10 cellular contexts compared by ENCODE assay signal in the genomic region with DNA sequence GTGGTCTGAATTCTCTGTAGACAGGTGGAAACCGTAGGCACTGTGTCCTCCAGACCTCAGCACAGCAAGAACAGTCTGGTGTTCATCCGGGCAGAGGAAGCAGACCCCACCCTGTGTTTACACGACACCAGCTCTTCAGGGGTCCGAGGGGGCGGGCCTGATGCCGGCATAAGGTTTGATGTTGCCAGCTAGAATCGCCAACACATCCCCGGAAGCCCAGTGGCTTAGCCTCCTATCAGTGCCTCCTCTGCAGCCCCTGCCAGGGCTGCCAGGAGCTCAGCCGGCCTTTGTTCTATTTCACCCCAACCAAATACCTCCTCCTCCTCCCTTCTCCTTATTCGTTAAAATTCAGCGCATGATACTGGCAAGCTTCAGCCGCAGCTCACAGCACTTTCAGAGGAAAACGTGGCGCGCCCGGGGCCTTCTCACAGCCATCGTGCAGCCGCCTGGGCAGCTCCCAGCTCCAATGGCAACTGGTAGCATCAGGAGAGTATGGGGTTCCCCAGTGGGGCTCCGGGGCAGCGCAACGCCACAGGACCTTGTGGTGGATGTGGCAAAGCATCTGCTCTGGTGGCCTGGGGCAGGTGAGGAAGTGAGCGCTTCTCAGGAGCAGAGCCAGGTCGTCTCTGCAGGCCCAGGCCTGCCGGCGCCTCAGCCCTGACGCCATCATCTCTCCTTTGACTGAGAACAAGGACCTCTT.
DNase-seq lines count a peak whose midpoint lies in the region; ATAC-seq and TF ChIP-seq lines count a peak whose summit lies in the region.
"Had no signal": no experiment of that assay in that cellular context is flagged by ENCODE, and none has a peak within 500 bp of the region (broad histone marks: within the 10 kb centered on the region; RNA-seq: fewer than 3 reads in every experiment).

No MANE protein-coding gene starts in this region.

- no peaks in the 10 kb centered on the region for H3K27me3 Mint-ChIP-seq in MCF 10A (ENCODE audit: insufficient read depth, unreplicated experiment)
- H3K27me3 Mint-ChIP-seq in activated T-cell treated with anti-CD3 and anti-CD28 coated beads, Interleukin-2, amount 50 U/mL, for 24 hours = no peaks in the 10 kb centered on the region
- H3K27me3 Mint-ChIP-seq: activated naive CD4-positive, alpha-beta T cell treated with anti-CD3 and anti-CD28 coated beads, Interleukin-2, amount 10 ng/mL, durations not matched to agents 7 days and 5 days had no signal

- H3K4me1 Mint-ChIP-seq in MCF 10A (ENCODE audit: insufficient read depth, unreplicated experiment) = peaks cover 34% of the 10 kb centered on the region
- H3K4me1 Mint-ChIP-seq in activated T-cell treated with anti-CD3 and anti-CD28 coated beads, Interleukin-2, amount 50 U/mL, for 24 hours (ENCODE audit: low read depth) = peaks cover 23% of the 10 kb centered on the region
- H3K4me1 Mint-ChIP-seq: activated naive CD4-positive, alpha-beta T cell treated with anti-CD3 and anti-CD28 coated beads, Interleukin-2, amount 10 ng/mL, durations not matched to agents 7 days and 5 days had no signal

- 77 to 91% methylated on average over 20 to 26 of the region's 26 CpGs for WGBS in tibial nerve, 2 donors

- no peaks in the 10 kb centered on the region for H3K9me3 ChIP-seq in tibial nerve

- intact Hi-C loops in MCF 10A (cut with micrococcal nuclease) = loop anchor here (2.0 kb wide), 1 partner anchor 65 kb away; no protein-coding TSS in a partner anchor

- TF ChIP-seq CTCF in MCF 10A (IDR thresholded peaks at IDR 0.05; ENCODE audit: unreplicated experiment) = no peak
- TF ChIP-seq CTCF in tibial nerve (IDR thresholded peaks at IDR 0.05) = no peak

- POLR2A ChIA-PET in MCF 10A (lab: Yijun Ruan, JAX) = interaction anchor here (0.7 to 4.5 kb wide), 14 partner anchors 11 to 205 kb away, joined by 3 to 49 read pairs (median 4); no protein-coding TSS in a partner anchor

- H3K4me3 Mint-ChIP-seq in MCF 10A (ENCODE audit: unreplicated experiment) = no peak overlapping the region
- no peak overlapping the region for H3K4me3 Mint-ChIP-seq in activated T-cell treated with anti-CD3 and anti-CD28 coated beads, Interleukin-2, amount 50 U/mL, for 24 hours
- H3K4me3 Mint-ChIP-seq: activated naive CD4-positive, alpha-beta T cell treated with anti-CD3 and anti-CD28 coated beads, Interleukin-2, amount 10 ng/mL, durations not matched to agents 7 days and 5 days had no signal

- H3K36me3 ChIP-seq in tibial nerve = no peaks in the 10 kb centered on the region

- peak overlapping the region in 3 of 4 donors; percentile 48 to 60 (median 48) for H3K27ac ChIP-seq in tibial nerve

- H3K27ac Mint-ChIP-seq in MCF 10A (ENCODE audit: low read depth, unreplicated experiment) = peak overlapping the region; percentile 26
- H3K27ac Mint-ChIP-seq in activated T-cell treated with anti-CD3 and anti-CD28 coated beads, Interleukin-2, amount 50 U/mL, for 24 hours = no peak overlapping the region
- H3K27ac Mint-ChIP-seq: activated naive CD4-positive, alpha-beta T cell treated with anti-CD3 and anti-CD28 coated beads, Interleukin-2, amount 10 ng/mL, durations not matched to agents 7 days and 5 days; progenitor cell of endocrine pancreas had no signal

- CTCF ChIA-PET in MCF 10A (lab: Yijun Ruan, JAX) = interaction anchor here (0.7 to 2.2 kb wide), 15 partner anchors 10 to 96 kb away, joined by 3 to 10 read pairs (median 4); no protein-coding TSS in a partner anchor

- no peaks in the 10 kb centered on the region for H3K9me3 Mint-ChIP-seq in MCF 10A (ENCODE audit: unreplicated experiment)
- no peaks in the 10 kb centered on the region for H3K9me3 Mint-ChIP-seq in activated T-cell treated with anti-CD3 and anti-CD28 coated beads, Interleukin-2, amount 50 U/mL, for 24 hours
- H3K9me3 Mint-ChIP-seq: activated naive CD4-positive, alpha-beta T cell treated with anti-CD3 and anti-CD28 coated beads, Interleukin-2, amount 10 ng/mL, durations not matched to agents 7 days and 5 days had no signal

- TF ChIP-seq EP300 in tibial nerve (IDR thresholded peaks at IDR 0.05) = no peak

- H3K36me3 Mint-ChIP-seq in MCF 10A (ENCODE audit: insufficient read depth, unreplicated experiment) = no peaks in the 10 kb centered on the region
- H3K36me3 Mint-ChIP-seq in activated T-cell treated with anti-CD3 and anti-CD28 coated beads, Interleukin-2, amount 50 U/mL, for 24 hours (ENCODE audit: low read depth) = no peaks in the 10 kb centered on the region
- H3K36me3 Mint-ChIP-seq: activated naive CD4-positive, alpha-beta T cell treated with anti-CD3 and anti-CD28 coated beads, Interleukin-2, amount 10 ng/mL, durations not matched to agents 7 days and 5 days had no signal

- no peaks in the 10 kb centered on the region for H3K27me3 ChIP-seq in tibial nerve

- no peak for TF ChIP-seq POLR2A in tibial nerve (IDR thresholded peaks at IDR 0.05)

- no peak overlapping the region for H3K4me3 ChIP-seq in tibial nerve

- ATAC-seq in left lobe of liver = peak; percentile 30

- DNase-seq in NCI-H2196 (lab: John Stamatoyannopoulos, UW; ENCODE audit: unreplicated experiment) (peak; percentile 18), NCI-H2196 treated with DMSO at 0.1 percent for 48 hours (lab: John Stamatoyannopoulos, UW; ENCODE audit: unreplicated experiment) (no peak), MCF 10A (ENCODE audit: unreplicated experiment) (peak; percentile 75), left lobe of liver (ENCODE audit: low spot score) (no peak), tibial nerve (ENCODE audit: low spot score in 2 of 2) (no peak), dermis blood vessel endothelial cell (no peak)
- no peak for DNase-seq in stimulated activated naive CD4-positive, alpha-beta T cell treated with Interleukin-2 at 50 U/mL for 16 hours (lab: John Stamatoyannopoulos, UW)
- DNase-seq in activated T-cell treated with anti-CD3 and anti-CD28 coated beads, Interleukin-2, amount 50 U/mL, for 24 hours = no peak
- DNase-seq: activated naive CD4-positive, alpha-beta T cell treated with anti-CD3 and anti-CD28 coated beads, Interleukin-2, amount 10 ng/mL, durations not matched to agents 7 days and 5 days had no signal

- H3K4me1 ChIP-seq in tibial nerve = peaks cover 0 to 19% (median 12%) of the 10 kb centered on the region in 4 donors

- no TSS peak for BruUV-seq in MCF 10A (replicated peaks; lab: Mats Ljungman, UMichigan)

Comparison
In these comparisons a context has a peak if more than half of its experiments do, and no peak if none do; other contexts are left out.
1. DNase-seq: peak in NCI-H2196 (single experiment) and MCF 10A (single experiment); none in NCI-H2196 treated with DMSO at 0.1 percent for 48 hours (single experiment), left lobe of liver (single experiment), tibial nerve (0 of 2), stimulated activated naive CD4-positive, alpha-beta T cell treated with Interleukin-2 at 50 U/mL for 16 hours (single experiment), dermis blood vessel endothelial cell (single experiment) and activated T-cell treated with anti-CD3 and anti-CD28 coated beads, Interleukin-2, amount 50 U/mL, for 24 hours (single experiment).